1 cellular context compared by ENCODE assay signal in genomic region chr1:229203030-229203751, GRCh38.
TF ChIP-seq lines count a peak whose summit lies in the region.

No MANE protein-coding gene starts in this region.

TF ChIP-seq in HepG2, 621 proteins besides CTCF, POLR2A, EP300 and RAD21 (continued from another document and continues in another):
- TF ChIP-seq E2F2 (CRISPR knock-in tag; IDR thresholded peaks at IDR 0.05; ENCODE audit: borderline replicate concordance) (no peak), NFYB (CRISPR knock-in tag; IDR thresholded peaks at IDR 0.05) (peak; percentile 93), FIP1L1 (IDR thresholded peaks at IDR 0.05; ENCODE audit: borderline replicate concordance, insufficient read depth, low read depth, low read length) (no peak), ZNF512B (CRISPR knock-in tag; IDR thresholded peaks at IDR 0.05; ENCODE audit: borderline replicate concordance) (no peak), CC2D1A (CRISPR knock-in tag; IDR thresholded peaks at IDR 0.05) (no peak), RFX5 (IDR thresholded peaks at IDR 0.05; ENCODE audit: low read depth, low read length) (peak; percentile 48; the same call in 1 of the 2 replicates), ZBTB33 (CRISPR knock-in tag; IDR thresholded peaks at IDR 0.05) (no peak), ZMYM2 (CRISPR knock-in tag; IDR thresholded peaks at IDR 0.05) (no peak), TFE3 (CRISPR knock-in tag; IDR thresholded peaks at IDR 0.05) (no peak), GATAD2A (CRISPR knock-in tag; IDR thresholded peaks at IDR 0.05) (peak; percentile 64), ZNF567 (CRISPR knock-in tag; IDR thresholded peaks at IDR 0.05; ENCODE audit: borderline replicate concordance) (peak; percentile 34; the same call in 1 of the 2 replicates), MAZ (IDR thresholded peaks at IDR 0.05; ENCODE audit: borderline replicate concordance, low read depth, low read length) (no peak), MAZ (CRISPR knock-in tag; IDR thresholded peaks at IDR 0.05; ENCODE audit: low read depth) (no peak), RARA (CRISPR knock-in tag; IDR thresholded peaks at IDR 0.05) (peak; percentile 35; the same call in 1 of the 2 replicates), ELF1 (CRISPR knock-in tag; IDR thresholded peaks at IDR 0.05) (peak; percentile 85), NBN (conservative IDR thresholded peaks at IDR 0.05) (no peak), ZNF556 (CRISPR knock-in tag; IDR thresholded peaks at IDR 0.05; ENCODE audit: borderline replicate concordance) (peak; percentile 46; the same call in 1 of the 2 replicates), ZNF607 (CRISPR knock-in tag; IDR thresholded peaks at IDR 0.05; ENCODE audit: borderline replicate concordance) (peak; percentile 31; the same call in 1 of the 2 replicates), ZNF746 (CRISPR knock-in tag; IDR thresholded peaks at IDR 0.05) (no peak), SNAPC4 (CRISPR knock-in tag; IDR thresholded peaks at IDR 0.05) (no peak), RCOR2 (CRISPR knock-in tag; IDR thresholded peaks at IDR 0.05) (no peak), ZIK1 (CRISPR knock-in tag; IDR thresholded peaks at IDR 0.05; ENCODE audit: borderline replicate concordance, low read depth) (no peak), MLX (CRISPR knock-in tag; IDR thresholded peaks at IDR 0.05) (no peak), ATRX (CRISPR knock-in tag; IDR thresholded peaks at IDR 0.05; ENCODE audit: borderline replicate concordance) (no peak), ZNF549 (CRISPR knock-in tag; IDR thresholded peaks at IDR 0.05) (no peak), ZNF574 (CRISPR knock-in tag; IDR thresholded peaks at IDR 0.05) (peak; percentile 41; the same call in 1 of the 2 replicates), ATM (IDR thresholded peaks at IDR 0.05; ENCODE audit: borderline replicate concordance) (no peak), KIAA2018 (CRISPR knock-in tag; IDR thresholded peaks at IDR 0.05; ENCODE audit: borderline replicate concordance) (no peak), RNF2 (conservative IDR thresholded peaks at IDR 0.05; ENCODE audit: low read depth) (no peak)
